Comparison of ENCODE assay signal across 32 cellular contexts in the genomic region with DNA sequence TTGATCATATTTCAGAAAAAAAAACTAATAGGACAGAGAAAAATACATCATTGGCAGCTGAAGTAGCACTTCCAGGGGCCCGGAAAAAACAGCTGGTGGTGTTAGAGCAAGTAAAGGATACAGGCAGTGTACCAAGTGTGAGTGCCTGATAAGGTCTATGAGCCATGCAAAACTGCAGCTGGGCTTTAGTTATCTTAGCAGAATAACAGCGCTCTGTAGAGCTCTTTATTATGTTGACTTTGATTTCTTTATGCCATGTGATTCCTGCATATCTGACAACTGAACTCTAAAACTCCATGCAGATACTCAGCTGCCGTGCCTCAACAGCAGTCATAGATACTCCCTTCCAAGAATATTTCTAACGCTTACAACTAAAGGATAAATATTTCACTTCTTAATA.
"Had no signal": no experiment of that assay in that cellular context is flagged by ENCODE, and none has a peak within 500 bp of the region (broad histone marks: within the 10 kb centered on the region; RNA-seq: fewer than 3 reads in every experiment).

No MANE protein-coding gene starts in this region.

- H3K4me3 ChIP-seq: coronary artery, dorsolateral prefrontal cortex, gastrocnemius medialis had no signal

- H3K4me1 Mint-ChIP-seq: activated T-helper 17 cell treated with anti-CD3 and anti-CD28 coated beads, Interleukin-2, amount 50 U/mL, for 72 hours; central memory CD8-positive, alpha-beta T cell; endodermal cell; T-cell had no signal

- H3K36me3 Mint-ChIP-seq: activated naive CD8-positive, alpha-beta T cell; T-cell; WTC11 had no signal

- H3K4me1 ChIP-seq: foreskin keratinocyte, gastrocnemius medialis had no signal

- DNase-seq: activated CD4-positive, alpha-beta T cell treated with anti-CD3 and anti-CD28 coated beads for 1 hour; activated CD4-positive, alpha-beta T cell treated with anti-CD3 and anti-CD28 coated beads for 48 hours; activated CD4-positive, alpha-beta T cell treated with anti-CD3 and anti-CD28 coated beads, Interleukin-2, amount 50 U/mL, for 1 hour; activated CD4-positive, alpha-beta T cell treated with anti-CD3 and anti-CD28 coated beads, Interleukin-2, amount 50 U/mL, for 48 hours; activated CD8-positive, alpha-beta memory T cell treated with anti-CD3 and anti-CD28 coated beads for 24 hours; activated CD8-positive, alpha-beta T cell treated with anti-CD3 and anti-CD28 coated beads for 36 hours; activated effector memory CD4-positive, alpha-beta T cell treated with Interleukin-2 at 50 U/mL for 16 hours; activated gamma-delta T cell treated with Interleukin-2 at 50 U/mL for 16 hours; activated naive CD4-positive, alpha-beta T cell treated with anti-CD3 and anti-CD28 coated beads, Interleukin-2, amount 50 U/mL, for 16 hours; activated naive CD4-positive, alpha-beta T cell treated with Interleukin-2 at 50 U/mL for 16 hours; activated T-cell treated with anti-CD3 and anti-CD28 coated beads, Interleukin-2, amount 50 U/mL, for 4 hours; amniotic stem cell; anterior cingulate cortex; brain microvascular endothelial cell; dorsolateral prefrontal cortex; effector memory CD4-positive, alpha-beta T cell; endodermal cell; foreskin keratinocyte; gastrocnemius medialis; glutamatergic neuron; SW 1271; T-cell; T1000 had no signal

- H3K27ac Mint-ChIP-seq: activated CD8-positive, alpha-beta T cell treated with anti-CD3 and anti-CD28 coated beads for 36 hours; activated naive CD8-positive, alpha-beta T cell; activated T-helper 17 cell treated with anti-CD3 and anti-CD28 coated beads, Interleukin-2, amount 50 U/mL, for 72 hours; dendritic cell treated with granulocyte-macrophage colony-stimulating factor and Interleukin-4, amounts not matched to agents 40 ng/mL and 50 ng/mL, for 4 days; endodermal cell; T-cell; T-helper 1 cell treated with Interleukin-12 subunit alpha and Interleukin-12 subunit beta and Interleukin-4 antibody, amounts not matched to agents 30 μg/mL and 1 μg/mL, for 36 hours; T-helper 2 cell treated with Interferon-gamma antibody and Interleukin-4, amounts not matched to agents 5 μg/mL and 100 μg/mL, for 36 hours; WTC11 had no signal

- H3K36me3 ChIP-seq: brain microvascular endothelial cell, gastrocnemius medialis had no signal

- H3K27ac ChIP-seq: brain microvascular endothelial cell, coronary artery, dorsolateral prefrontal cortex, foreskin keratinocyte, gastrocnemius medialis had no signal

- ATAC-seq: activated CD8-positive, alpha-beta T cell treated with anti-CD3 and anti-CD28 coated beads for 36 hours; activated T-cell treated with anti-CD3 and anti-CD28 coated beads, Interleukin-2, amount 50 U/mL, for 4 hours; activated T-helper 17 cell treated with anti-CD3 and anti-CD28 coated beads, Interleukin-2, amount 50 U/mL, for 72 hours; esophagus mucosa; foreskin keratinocyte; gastrocnemius medialis; T-cell; WTC11 had no signal

- H3K4me3 Mint-ChIP-seq: activated CD8-positive, alpha-beta T cell treated with anti-CD3 and anti-CD28 coated beads for 36 hours; activated naive CD8-positive, alpha-beta T cell; activated T-cell treated with anti-CD3 and anti-CD28 coated beads, Interleukin-2, amount 50 U/mL, for 4 hours; activated T-helper 17 cell treated with anti-CD3 and anti-CD28 coated beads, Interleukin-2, amount 50 U/mL, for 72 hours; central memory CD8-positive, alpha-beta T cell; dendritic cell treated with granulocyte-macrophage colony-stimulating factor and Interleukin-4, amounts not matched to agents 40 ng/mL and 50 ng/mL, for 4 days; endodermal cell; T-cell; T-helper 1 cell treated with Interleukin-12 subunit alpha and Interleukin-12 subunit beta and Interleukin-4 antibody, amounts not matched to agents 30 μg/mL and 1 μg/mL, for 36 hours; T-helper 2 cell treated with Interferon-gamma antibody and Interleukin-4, amounts not matched to agents 5 μg/mL and 100 μg/mL, for 36 hours; WTC11 had no signal

- H3K9me3 ChIP-seq: gastrocnemius medialis had no signal

- H3K27me3 ChIP-seq: brain microvascular endothelial cell, foreskin keratinocyte, gastrocnemius medialis had no signal
